In genomic region chr15:47802216-47802615, GRCh38 we compare ENCODE assay signal across 19 cellular contexts.
DNase-seq lines count a peak whose midpoint lies in the region; ATAC-seq and TF ChIP-seq lines count a peak whose summit lies in the region.
"Had no signal": no experiment of that assay in that cellular context is flagged by ENCODE, and none has a peak within 500 bp of the region (broad histone marks: within the 10 kb centered on the region; RNA-seq: fewer than 3 reads in every experiment).

No MANE protein-coding gene starts in this region.

- H3K36me3 ChIP-seq in breast epithelium (no peaks in the 10 kb centered on the region), mesenchymal stem cell (ENCODE audit: control insufficient read depth in 1 of 2, insufficient read depth in 2 of 2, low read depth in 1 of 2, low read length in 2 of 2) (no peaks in the 10 kb centered on the region), ovary (no peaks in the 10 kb centered on the region), psoas muscle (ENCODE audit: insufficient read depth in 1 of 2, low read depth in 1 of 2) (no peaks in the 10 kb centered on the region)
- H3K36me3 ChIP-seq: BLaER1 had no signal

- H3K9me3 Mint-ChIP-seq in MCF 10A (ENCODE audit: unreplicated experiment) (peaks cover 7% of the 10 kb centered on the region), chondrocyte (ENCODE audit: low read depth) (no peaks in the 10 kb centered on the region)
- H3K9me3 Mint-ChIP-seq: CD8-positive, alpha-beta T cell; HFFc6 had no signal

- H3K4ac ChIP-seq in mesenchymal stem cell (ENCODE audit: low read depth in 1 of 2, low read length in 2 of 2) = no peak overlapping the region

- DNase-seq in MCF 10A (ENCODE audit: unreplicated experiment) = no peak
- no peak for DNase-seq in breast epithelium (ENCODE audit: low spot score in 2 of 2)
- peak; percentile 53 for DNase-seq in epithelial cell of esophagus (ENCODE audit: low read depth)
- no peak for DNase-seq in mesenchymal stem cell
- no peak for DNase-seq in ovary
- no peak for DNase-seq in chondrocyte (ENCODE audit: low spot score)
- no peak for DNase-seq in psoas muscle
- DNase-seq: 8988T; Calu3; CD8-positive, alpha-beta T cell; DMS79 treated with DMSO at 0.1 percent for 48 hours; GOT3; H7; HFFc6 had no signal

- H3K4me1 Mint-ChIP-seq in MCF 10A (ENCODE audit: insufficient read depth, unreplicated experiment) (peaks cover 25% of the 10 kb centered on the region), chondrocyte (ENCODE audit: low read depth) (no peaks in the 10 kb centered on the region)
- H3K4me1 Mint-ChIP-seq: CD14-positive monocyte had no signal

- no peaks in the 10 kb centered on the region for H3K9me3 ChIP-seq in breast epithelium
- no peaks in the 10 kb centered on the region for H3K9me3 ChIP-seq in mesenchymal stem cell (ENCODE audit: control insufficient read depth, low read length)
- H3K9me3 ChIP-seq in ovary = no peaks in the 10 kb centered on the region
- no peaks in the 10 kb centered on the region for H3K9me3 ChIP-seq in psoas muscle
- H3K9me3 ChIP-seq: BLaER1 had no signal

- ATAC-seq in psoas muscle = no peak
- ATAC-seq: CD8-positive, alpha-beta T cell; GM12878; HCT116 had no signal

- no peak overlapping the region for H2AK5ac ChIP-seq in mesenchymal stem cell (ENCODE audit: low read length, severe bottlenecking)

- no peaks in the 10 kb centered on the region for H3K27me3 Mint-ChIP-seq in MCF 10A (ENCODE audit: insufficient read depth, unreplicated experiment)
- H3K27me3 Mint-ChIP-seq in chondrocyte (ENCODE audit: low read depth) = peaks cover 4% of the 10 kb centered on the region

- H4K8ac ChIP-seq in mesenchymal stem cell (ENCODE audit: low read length) = no peak overlapping the region

- peak overlapping the region; percentile 48 for H2BK15ac ChIP-seq in mesenchymal stem cell (ENCODE audit: low read depth, poor library complexity, severe bottlenecking)

- no peak overlapping the region for H3K9ac ChIP-seq in mesenchymal stem cell (ENCODE audit: low read length)
- H3K9ac ChIP-seq: BLaER1 had no signal

- H2BK5ac ChIP-seq in mesenchymal stem cell (ENCODE audit: low read depth, low read length, poor library complexity, severe bottlenecking) = no peak overlapping the region

- H2BK120ac ChIP-seq in mesenchymal stem cell (ENCODE audit: low read depth, low read length) = no peak overlapping the region

- H3K4me3 Mint-ChIP-seq in MCF 10A (ENCODE audit: unreplicated experiment) = no peak overlapping the region
- H3K4me3 Mint-ChIP-seq in chondrocyte (ENCODE audit: unreplicated experiment) = no peak overlapping the region
- H3K4me3 Mint-ChIP-seq: CD14-positive monocyte; CD8-positive, alpha-beta T cell; HFFc6 had no signal

- no peak overlapping the region for H2BK12ac ChIP-seq in mesenchymal stem cell (ENCODE audit: low read length in 2 of 2)

- POLR2A ChIA-PET in MCF 10A (lab: Yijun Ruan, JAX) = interaction anchor here (1.1 to 6.1 kb wide), 4 partner anchors 14 to 85 kb away, joined by 3 to 112 read pairs (median 10); partner anchors contain the start of gene SEMA6D

- no peak overlapping the region for H3K14ac ChIP-seq in mesenchymal stem cell (ENCODE audit: low read length in 2 of 2)

- H3K23ac ChIP-seq in mesenchymal stem cell (ENCODE audit: low read length in 2 of 2) = no peak overlapping the region

- no peak overlapping the region for H3K27ac ChIP-seq in breast epithelium
- no peak overlapping the region for H3K27ac ChIP-seq in mesenchymal stem cell (ENCODE audit: low read length, poor library complexity, severe bottlenecking)
- H3K27ac ChIP-seq in ovary = no peak overlapping the region
- H3K27ac ChIP-seq in psoas muscle = no peak overlapping the region
- H3K27ac ChIP-seq: BLaER1, HL-60 had no signal

- TF ChIP-seq POLR2A in breast epithelium (IDR thresholded peaks at IDR 0.05) (no peak), ovary (IDR thresholded peaks at IDR 0.05) (no peak)

- H3K27ac Mint-ChIP-seq in MCF 10A (ENCODE audit: low read depth, unreplicated experiment) = peak overlapping the region; percentile 68
- no peak overlapping the region for H3K27ac Mint-ChIP-seq in chondrocyte (ENCODE audit: unreplicated experiment)
- H3K27ac Mint-ChIP-seq: CD14-positive monocyte; CD8-positive, alpha-beta T cell; HFFc6 had no signal

- no TSS peak for BruUV-seq in MCF 10A (replicated peaks; lab: Mats Ljungman, UMichigan)

- H3K4me1 ChIP-seq in breast epithelium (no peaks in the 10 kb centered on the region), mesenchymal stem cell (ENCODE audit: control insufficient read depth, insufficient read depth, low read depth, low read length) (no peaks in the 10 kb centered on the region), ovary (ENCODE audit: insufficient read depth) (no peaks in the 10 kb centered on the region), psoas muscle (no peaks in the 10 kb centered on the region)

- H3K4me2 ChIP-seq in mesenchymal stem cell (ENCODE audit: low read length, poor library complexity, severe bottlenecking) = no peak overlapping the region
- H3K4me2 ChIP-seq: BLaER1 had no signal

- no peaks in the 10 kb centered on the region for H3K27me3 ChIP-seq in breast epithelium
- peaks cover 0 to 30% of the 10 kb centered on the region in 2 experiments for H3K27me3 ChIP-seq in mesenchymal stem cell (ENCODE audit: control insufficient read depth in 1 of 2, insufficient read depth in 1 of 2, low read length in 2 of 2)
- no peaks in the 10 kb centered on the region for H3K27me3 ChIP-seq in ovary
- H3K27me3 ChIP-seq in psoas muscle (ENCODE audit: insufficient read depth in 3 of 3, low read length in 2 of 3) = no peaks in the 10 kb centered on the region
- H3K27me3 ChIP-seq: BLaER1 had no signal

- H3K79me1 ChIP-seq in mesenchymal stem cell (replicated peaks; ENCODE audit: low read length, poor library complexity, severe bottlenecking) = no peaks in the 10 kb centered on the region

- TF ChIP-seq CTCF in MCF 10A (IDR thresholded peaks at IDR 0.05; ENCODE audit: unreplicated experiment) (no peak), breast epithelium (IDR thresholded peaks at IDR 0.05) (no peak), epithelial cell of esophagus (IDR thresholded peaks at IDR 0.05; ENCODE audit: insufficient read depth, low read depth, low read length, missing control alignments) (no peak), ovary (IDR thresholded peaks at IDR 0.05) (no peak), chondrocyte (IDR thresholded peaks at IDR 0.05) (no peak), psoas muscle (IDR thresholded peaks at IDR 0.05) (no peak)

- TF ChIP-seq EP300 in ovary (IDR thresholded peaks at IDR 0.05) = no peak

- H3K4me3 ChIP-seq in breast epithelium = no peak overlapping the region
- no peak overlapping the region for H3K4me3 ChIP-seq in epithelial cell of esophagus (ENCODE audit: low read length)
- H3K4me3 ChIP-seq in mesenchymal stem cell (ENCODE audit: insufficient read depth in 1 of 2, low read depth in 1 of 2, low read length in 2 of 2) = no peak overlapping the region
- H3K4me3 ChIP-seq in ovary = no peak overlapping the region
- H3K4me3 ChIP-seq in psoas muscle = no peak overlapping the region
- H3K4me3 ChIP-seq: BLaER1, GM12878 had no signal

- intact Hi-C loops in MCF 10A (cut with micrococcal nuclease) (no loop called here), breast epithelium (cut with DNase I; ENCODE audit: low total_unique reads) (no loop called here), ovary (cut with DNase I) (no loop called here), psoas muscle (cut with DNase I) (no loop called here)

- no peak overlapping the region for H3K18ac ChIP-seq in mesenchymal stem cell (ENCODE audit: low read depth in 1 of 2, low read length in 2 of 2)

- H2AFZ ChIP-seq in mesenchymal stem cell (ENCODE audit: low read depth, low read length) = no peak overlapping the region

- H3K36me3 Mint-ChIP-seq in MCF 10A (ENCODE audit: insufficient read depth, unreplicated experiment) (no peaks in the 10 kb centered on the region), chondrocyte (ENCODE audit: low read depth) (no peaks in the 10 kb centered on the region)
- H3K36me3 Mint-ChIP-seq: CD14-positive monocyte; CD8-positive, alpha-beta T cell had no signal

- CTCF ChIA-PET in MCF 10A (lab: Yijun Ruan, JAX) = interaction anchor here (0.6 to 1.5 kb wide), 4 partner anchors 85 to 348 kb away, joined by 3 to 6 read pairs (median 4); partner anchors contain the start of gene SEMA6D

- no peak overlapping the region for H4K91ac ChIP-seq in mesenchymal stem cell (ENCODE audit: low read length)
